Comparison of ENCODE assay signal across 16 cellular contexts in the genomic region with DNA sequence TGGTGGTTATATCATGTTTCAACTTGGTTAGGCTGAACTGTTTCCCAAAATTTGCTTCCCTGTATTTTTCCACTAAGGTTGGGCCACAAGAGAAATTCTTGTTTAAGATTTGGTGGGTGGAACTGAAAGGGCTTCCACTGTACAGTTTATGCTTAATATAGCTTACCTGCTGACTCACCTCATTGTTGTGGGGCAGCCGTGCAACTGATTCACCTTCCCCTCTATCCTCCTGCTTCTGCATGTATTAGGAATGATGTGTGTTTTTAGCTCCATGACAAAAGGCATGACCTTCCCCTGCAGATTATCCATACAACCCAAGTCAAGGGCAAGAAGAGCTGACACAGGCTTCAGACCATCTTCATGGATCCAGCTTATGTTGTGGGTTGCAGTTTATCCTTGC.
"Had no signal": no experiment of that assay in that cellular context is flagged by ENCODE, and none has a peak within 500 bp of the region (broad histone marks: within the 10 kb centered on the region; RNA-seq: fewer than 3 reads in every experiment).

No MANE protein-coding gene starts in this region.

- H3K4me1 Mint-ChIP-seq: activated naive CD4-positive, alpha-beta T cell treated with anti-CD3 and anti-CD28 coated beads, Interleukin-2, amount 10 ng/mL, durations not matched to agents 7 days and 5 days; activated naive CD8-positive, alpha-beta T cell treated with anti-CD3 and anti-CD28 coated beads, Interleukin-2, amount 50 U/mL, for 24 hours had no signal

- H3K4me3 ChIP-seq: prostate gland, right atrium auricular region, thoracic aorta had no signal

- ATAC-seq: activated naive CD8-positive, alpha-beta T cell treated with anti-CD3 and anti-CD28 coated beads, Interleukin-2, amount 50 U/mL, for 24 hours; activated T-cell treated with anti-CD3 and anti-CD28 coated beads, Interleukin-2, amount 50 U/mL, for 72 hours; left ventricle myocardium superior; natural killer cell treated with Interleukin-12 subunit alpha and Interleukin-12 subunit beta and Interleukin-15 and Interleukin-18, amount 100 ng/mL, for 72 hours had no signal

- H3K27ac ChIP-seq: prostate gland, right atrium auricular region, thoracic aorta had no signal

- DNase-seq: activated CD4-positive, alpha-beta memory T cell treated with anti-CD3 and anti-CD28 coated beads for 36 hours; activated CD4-positive, alpha-beta T cell treated with anti-CD3 and anti-CD28 coated beads for 48 hours; activated effector memory CD4-positive, alpha-beta T cell treated with Interleukin-2 at 50 U/mL for 16 hours; activated naive CD4-positive, alpha-beta T cell treated with anti-CD3 and anti-CD28 coated beads, Interleukin-2, amount 10 ng/mL, durations not matched to agents 7 days and 5 days; activated naive CD8-positive, alpha-beta T cell treated with anti-CD3 and anti-CD28 coated beads, Interleukin-2, amount 50 U/mL, for 24 hours; activated T-cell treated with anti-CD3 and anti-CD28 coated beads, Interleukin-2, amount 50 U/mL, for 72 hours; erythroblast; foreskin melanocyte; left ventricle myocardium superior; stimulated activated CD4-positive, alpha-beta T cell treated with anti-CD3 and anti-CD28 coated beads, Interleukin-4, amount 100 ng/mL, for 24 hours; stimulated activated naive CD4-positive, alpha-beta T cell treated with Interleukin-2 at 50 U/mL for 16 hours had no signal

- H3K4me1 ChIP-seq: prostate gland, right atrium auricular region had no signal

- H3K9me3 ChIP-seq: prostate gland, right atrium auricular region, thoracic aorta had no signal

- H3K36me3 ChIP-seq: prostate gland, right atrium auricular region, thoracic aorta had no signal

- H3K36me3 Mint-ChIP-seq: activated CD4-positive, alpha-beta memory T cell treated with anti-CD3 and anti-CD28 coated beads for 36 hours; activated naive CD4-positive, alpha-beta T cell treated with anti-CD3 and anti-CD28 coated beads, Interleukin-2, amount 10 ng/mL, durations not matched to agents 7 days and 5 days; natural killer cell treated with Interleukin-12 subunit alpha and Interleukin-12 subunit beta and Interleukin-15 and Interleukin-18, amount 100 ng/mL, for 72 hours; type B pancreatic cell had no signal

- H3K27me3 Mint-ChIP-seq: activated CD4-positive, alpha-beta memory T cell treated with anti-CD3 and anti-CD28 coated beads for 36 hours; activated naive CD4-positive, alpha-beta T cell treated with anti-CD3 and anti-CD28 coated beads, Interleukin-2, amount 10 ng/mL, durations not matched to agents 7 days and 5 days; activated naive CD8-positive, alpha-beta T cell treated with anti-CD3 and anti-CD28 coated beads, Interleukin-2, amount 50 U/mL, for 24 hours; natural killer cell treated with Interleukin-12 subunit alpha and Interleukin-12 subunit beta and Interleukin-15 and Interleukin-18, amount 100 ng/mL, for 72 hours; type B pancreatic cell had no signal

- H3K4me3 Mint-ChIP-seq: activated CD4-positive, alpha-beta memory T cell treated with anti-CD3 and anti-CD28 coated beads for 36 hours; activated naive CD4-positive, alpha-beta T cell treated with anti-CD3 and anti-CD28 coated beads, Interleukin-2, amount 10 ng/mL, durations not matched to agents 7 days and 5 days; activated naive CD8-positive, alpha-beta T cell treated with anti-CD3 and anti-CD28 coated beads, Interleukin-2, amount 50 U/mL, for 24 hours; activated T-cell treated with anti-CD3 and anti-CD28 coated beads, Interleukin-2, amount 50 U/mL, for 72 hours; natural killer cell treated with Interleukin-12 subunit alpha and Interleukin-12 subunit beta and Interleukin-15 and Interleukin-18, amount 100 ng/mL, for 72 hours; type B pancreatic cell had no signal

- H3K27me3 ChIP-seq: right atrium auricular region had no signal

- H3K9me3 Mint-ChIP-seq: activated naive CD8-positive, alpha-beta T cell treated with anti-CD3 and anti-CD28 coated beads, Interleukin-2, amount 50 U/mL, for 24 hours; type B pancreatic cell had no signal

- H3K27ac Mint-ChIP-seq: activated CD4-positive, alpha-beta memory T cell treated with anti-CD3 and anti-CD28 coated beads for 36 hours; activated naive CD4-positive, alpha-beta T cell treated with anti-CD3 and anti-CD28 coated beads, Interleukin-2, amount 10 ng/mL, durations not matched to agents 7 days and 5 days; activated naive CD8-positive, alpha-beta T cell treated with anti-CD3 and anti-CD28 coated beads, Interleukin-2, amount 50 U/mL, for 24 hours; activated T-cell treated with anti-CD3 and anti-CD28 coated beads, Interleukin-2, amount 50 U/mL, for 72 hours; natural killer cell treated with Interleukin-12 subunit alpha and Interleukin-12 subunit beta and Interleukin-15 and Interleukin-18, amount 100 ng/mL, for 72 hours; type B pancreatic cell had no signal
